18 cellular contexts compared by ENCODE assay signal in the genomic region with DNA sequence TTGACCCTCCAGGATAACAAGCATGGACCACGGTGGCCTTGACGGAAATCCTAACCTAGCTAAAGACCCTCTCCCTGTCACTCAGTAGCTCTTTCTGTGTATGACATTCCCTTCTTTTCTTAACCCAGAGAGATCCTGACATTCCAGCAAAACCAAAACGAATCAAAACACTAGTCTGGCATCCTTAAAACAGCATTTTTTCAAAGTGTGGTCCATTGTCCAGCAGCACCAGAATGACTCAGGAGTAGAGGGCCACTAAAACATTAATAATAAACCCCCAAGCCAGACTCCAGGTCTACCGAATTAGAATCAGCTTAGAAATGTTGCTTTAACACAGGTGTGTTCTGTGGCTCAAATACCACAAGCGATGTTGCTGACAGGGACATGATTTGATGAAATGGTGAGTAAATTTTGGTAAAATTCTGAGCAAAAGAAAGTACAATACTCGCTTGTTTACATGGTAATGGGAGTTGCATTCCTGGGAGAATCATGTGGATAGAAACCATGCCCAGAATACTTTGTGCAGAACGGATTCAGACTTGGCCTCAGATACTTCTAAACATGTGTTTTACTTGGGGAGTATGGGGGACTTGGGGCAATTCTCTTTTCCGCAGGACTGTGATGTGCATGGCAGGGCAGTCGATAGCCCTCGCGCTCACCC.
"Had no signal": no experiment of that assay in that cellular context is flagged by ENCODE, and none has a peak within 500 bp of the region (broad histone marks: within the 10 kb centered on the region; RNA-seq: fewer than 3 reads in every experiment).

No MANE protein-coding gene starts in this region.

- FAIRE-seq: kidney, TTC549 had no signal

- DNase-seq: activated CD4-positive, alpha-beta T cell treated with anti-CD3 and anti-CD28 coated beads, Interleukin-2, amount 10 ng/mL, durations not matched to agents 7 days and 5 days; activated CD4-positive, CD25-positive, alpha-beta regulatory T cell treated with anti-CD3 and anti-CD28 coated beads, Interleukin-2, amount 50 U/mL, for 72 hours; activated CD8-positive, alpha-beta T cell treated with anti-CD3 and anti-CD28 coated beads, Interleukin-2, amount 10 ng/mL, durations not matched to agents 7 days and 5 days; activated gamma-delta T cell; activated naive CD4-positive, alpha-beta T cell treated with anti-CD3 and anti-CD28 coated beads, Interleukin-2, amount 50 U/mL, for 16 hours; activated naive CD8-positive, alpha-beta T cell treated with anti-CD3 and anti-CD28 coated beads, Interleukin-2, amount 50 U/mL, for 24 hours; esophagus squamous epithelium; heart right ventricle; kidney; left lung; naive thymus-derived CD8-positive, alpha-beta T cell; right cardiac atrium; stimulated activated CD4-positive, alpha-beta T cell treated with anti-CD3 and anti-CD28 coated beads, Interleukin-2, amount 100 ng/mL, for 24 hours; stomach; T-cell; transverse colon; WERI-Rb-1 had no signal
